Comparison of ENCODE assay signal across 1 cellular context in genomic region chr3:132556467-132557159, GRCh38.
TF ChIP-seq lines count a peak whose summit lies in the region.

No MANE protein-coding gene starts in this region.

TF ChIP-seq in GM23338, 12 proteins besides CTCF, POLR2A, EP300 and RAD21 (continued from another document):
- TF ChIP-seq ETS1 (IDR thresholded peaks at IDR 0.05) (no peak), JUNB (IDR thresholded peaks at IDR 0.05; ENCODE audit: unreplicated experiment) (no peak), ZNF114 (CRISPR knock-in tag; IDR thresholded peaks at IDR 0.05) (no peak), EZH2phosphoT487 (IDR thresholded peaks at IDR 0.05; ENCODE audit: unreplicated experiment) (no peak)
